19 cellular contexts compared by ENCODE assay signal in genomic region chr17:27513849-27514248, GRCh38.
DNase-seq lines count a peak whose midpoint lies in the region; ATAC-seq lines count a peak whose summit lies in the region.
"Had no signal": no experiment of that assay in that cellular context is flagged by ENCODE, and none has a peak within 500 bp of the region (broad histone marks: within the 10 kb centered on the region; RNA-seq: fewer than 3 reads in every experiment).

No MANE protein-coding gene starts in this region.

- no peak for ATAC-seq in GM18511 (IDR thresholded peaks at IDR 0.05; ENCODE audit: unreplicated experiment)
- ATAC-seq in HG02884 (IDR thresholded peaks at IDR 0.05; ENCODE audit: unreplicated experiment) = no peak
- ATAC-seq: activated CD4-positive, alpha-beta T cell treated with anti-CD3 and anti-CD28 coated beads for 36 hours; naive thymus-derived CD4-positive, alpha-beta T cell; SK-N-SH treated with all-trans-retinoic acid at 6 μM for 48 hours had no signal

- peak; percentile 65 for DNase-seq in D341Med (ENCODE audit: low spot score)
- DNase-seq in NCI-H526 treated with DMSO at 0.1 percent for 48 hours (lab: John Stamatoyannopoulos, UW) = peak; percentile 91
- DNase-seq in globus pallidus (ENCODE audit: low spot score) = peak; percentile 95
- peak in 42 of 56 donors; percentile 20 to 78 (median 54) for DNase-seq in nucleus accumbens (lab: John Stamatoyannopoulos, UW)
- no peak for DNase-seq in AG08395 (ENCODE audit: low spot score)
- DNase-seq in OCI-M1 (lab: John Stamatoyannopoulos, UW) = no peak
- DNase-seq: activated CD4-positive, alpha-beta T cell treated with anti-CD3 and anti-CD28 coated beads for 36 hours; activated effector memory CD4-positive, alpha-beta T cell treated with anti-CD3 and anti-CD28 coated beads, Interleukin-2, amount 50 U/mL, for 16 hours; aorta; colonic mucosa; foreskin fibroblast; HFFc6; naive thymus-derived CD4-positive, alpha-beta T cell; NCI-H1417; NCI-H2171; stimulated activated CD4-positive, alpha-beta T cell treated with anti-CD3 and anti-CD28 coated beads, Interleukin-2, amount 100 ng/mL, for 48 hours had no signal

Comparison
In these comparisons a context has a peak if more than half of its experiments do, and no peak if none do; other contexts are left out.
1. DNase-seq: peak in D341Med (single experiment), NCI-H526 treated with DMSO at 0.1 percent for 48 hours (single experiment), globus pallidus (single experiment) and nucleus accumbens (42 of 56); none in AG08395 (single experiment) and OCI-M1 (single experiment).